Comparison of ENCODE assay signal across 1 cellular context in the genomic region with DNA sequence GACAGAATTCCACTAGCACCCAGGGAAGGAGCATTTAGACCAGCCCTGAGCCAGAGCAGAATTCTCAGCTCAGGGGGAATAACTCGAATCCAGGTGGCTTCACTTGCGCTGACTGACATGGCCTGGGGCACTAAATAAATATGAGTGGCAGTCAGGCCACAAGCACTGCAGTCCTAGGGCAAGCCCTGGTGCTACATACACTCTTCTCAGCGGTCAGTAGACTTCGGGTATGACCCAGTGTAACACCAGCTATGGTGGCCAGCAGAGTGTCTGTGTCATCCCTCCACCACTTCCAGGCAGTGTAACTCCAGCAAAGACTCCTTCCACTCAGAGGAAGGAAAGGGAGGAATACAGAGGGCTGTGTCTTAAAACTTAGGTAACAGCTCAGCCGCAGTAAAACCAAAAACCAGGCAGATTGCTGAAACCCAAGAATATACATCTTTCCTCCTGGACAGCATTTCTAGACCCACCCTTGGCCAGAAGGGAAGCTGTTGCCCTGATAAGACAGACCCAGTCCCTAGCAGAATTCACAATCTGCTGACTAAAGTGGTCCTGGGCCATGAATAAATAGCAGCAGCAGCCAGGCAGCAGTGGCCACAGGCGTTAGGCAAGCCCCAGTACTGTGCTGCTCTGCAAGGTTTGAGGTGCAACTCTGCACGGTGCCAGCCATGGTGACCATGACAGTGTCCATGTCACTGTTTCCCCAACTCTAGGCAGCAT.
TF ChIP-seq lines count a peak whose summit lies in the region.

No MANE protein-coding gene starts in this region.

TF ChIP-seq in WTC11, 78 proteins besides CTCF, POLR2A, EP300 and RAD21 (continued from another document):
- TF ChIP-seq, protein P1, sequence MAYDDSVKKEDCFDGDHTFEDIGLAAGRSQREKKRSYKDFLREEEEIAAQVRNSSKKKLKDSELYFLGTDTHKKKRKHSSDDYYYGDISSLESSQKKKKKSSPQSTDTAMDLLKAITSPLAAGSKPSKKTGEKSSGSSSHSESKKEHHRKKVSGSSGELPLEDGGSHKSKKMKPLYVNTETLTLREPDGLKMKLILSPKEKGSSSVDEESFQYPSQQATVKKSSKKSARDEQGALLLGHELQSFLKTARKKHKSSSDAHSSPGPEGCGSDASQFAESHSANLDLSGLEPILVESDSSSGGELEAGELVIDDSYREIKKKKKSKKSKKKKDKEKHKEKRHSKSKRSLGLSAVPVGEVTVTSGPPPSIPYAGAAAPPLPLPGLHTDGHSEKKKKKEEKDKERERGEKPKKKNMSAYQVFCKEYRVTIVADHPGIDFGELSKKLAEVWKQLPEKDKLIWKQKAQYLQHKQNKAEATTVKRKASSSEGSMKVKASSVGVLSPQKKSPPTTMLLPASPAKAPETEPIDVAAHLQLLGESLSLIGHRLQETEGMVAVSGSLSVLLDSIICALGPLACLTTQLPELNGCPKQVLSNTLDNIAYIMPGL (CRISPR knock-in tag; IDR thresholded peaks at IDR 0.05), result no peak
- TF ChIP-seq CREB1 (CRISPR knock-in tag; IDR thresholded peaks at IDR 0.05) (no peak), ZNF423 (CRISPR knock-in tag; IDR thresholded peaks at IDR 0.05) (no peak), JAZF1 (CRISPR knock-in tag; IDR thresholded peaks at IDR 0.05) (no peak), SP1 (CRISPR knock-in tag; conservative IDR thresholded peaks at IDR 0.05) (no peak), ELF4 (CRISPR knock-in tag; IDR thresholded peaks at IDR 0.05; ENCODE audit: low read depth) (no peak), SOX15 (CRISPR knock-in tag; IDR thresholded peaks at IDR 0.05) (no peak)
